Comparison of ENCODE assay signal across 17 cellular contexts in the genomic region with DNA sequence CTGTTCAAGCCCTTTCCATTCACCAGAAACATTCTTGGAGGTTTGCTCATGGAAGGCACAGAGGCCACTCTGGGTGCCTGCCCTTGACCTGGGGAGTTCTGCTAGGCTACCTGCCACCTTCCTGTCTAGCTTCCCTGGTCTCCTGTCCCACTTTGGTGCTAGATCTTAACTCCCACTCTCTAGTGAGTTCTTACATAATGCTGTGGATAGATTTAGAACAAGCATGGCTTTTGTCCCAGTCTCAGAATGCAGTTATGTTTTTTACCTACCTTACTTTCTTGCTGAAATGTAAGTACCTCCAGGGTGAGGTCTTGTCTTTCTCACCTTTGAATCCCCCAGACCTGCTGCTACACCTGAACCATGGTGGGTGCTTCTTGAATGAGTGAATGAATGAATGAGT.
DNase-seq lines count a peak whose midpoint lies in the region; ATAC-seq and TF ChIP-seq lines count a peak whose summit lies in the region.
"Had no signal": no experiment of that assay in that cellular context is flagged by ENCODE, and none has a peak within 500 bp of the region (broad histone marks: within the 10 kb centered on the region; RNA-seq: fewer than 3 reads in every experiment).

No MANE protein-coding gene starts in this region.

- intact Hi-C loops in Calu3 (cut with micrococcal nuclease; ENCODE audit: unreplicated experiment) = no loop called here

- peaks cover 25% of the 10 kb centered on the region for H3K9me3 Mint-ChIP-seq in endodermal cell
- H3K9me3 Mint-ChIP-seq in Calu3 (ENCODE audit: low read depth, unreplicated experiment) = peaks cover 14% of the 10 kb centered on the region
- H3K9me3 Mint-ChIP-seq in stimulated activated naive B cell treated with anti-CD40 and anti-IgM and Interleukin-4, amounts not matched to agents 10 μg/mL and 1 μg/mL and 100 μg/mL, for 72 hours = peaks cover 8 to 12% of the 10 kb centered on the region in 2 donors

- H3K4me1 Mint-ChIP-seq in endodermal cell (no peaks in the 10 kb centered on the region), Calu3 (ENCODE audit: low read depth, unreplicated experiment) (no peaks in the 10 kb centered on the region)
- H3K4me1 Mint-ChIP-seq in stimulated activated naive B cell treated with anti-CD40 and anti-IgM and Interleukin-4, amounts not matched to agents 10 μg/mL and 1 μg/mL and 100 μg/mL, for 72 hours = no peaks in the 10 kb centered on the region
- H3K4me1 Mint-ChIP-seq: CD14-positive monocyte; CD4-positive, CD25-positive, alpha-beta regulatory T cell; CD8-positive, alpha-beta memory T cell had no signal

- no peak overlapping the region for H3K27ac Mint-ChIP-seq in endodermal cell
- no peak overlapping the region for H3K27ac Mint-ChIP-seq in Calu3 (ENCODE audit: unreplicated experiment)
- H3K27ac Mint-ChIP-seq in stimulated activated naive B cell treated with anti-CD40 and anti-IgM and Interleukin-4, amounts not matched to agents 10 μg/mL and 1 μg/mL and 100 μg/mL, for 72 hours = no peak overlapping the region
- H3K27ac Mint-ChIP-seq: CD14-positive monocyte; CD4-positive, alpha-beta memory T cell; CD4-positive, CD25-positive, alpha-beta regulatory T cell; CD8-positive, alpha-beta memory T cell had no signal

- H3K4me3 Mint-ChIP-seq in endodermal cell = no peak overlapping the region
- no peak overlapping the region for H3K4me3 Mint-ChIP-seq in Calu3 (ENCODE audit: low read depth, unreplicated experiment)
- H3K4me3 Mint-ChIP-seq in stimulated activated naive B cell treated with anti-CD40 and anti-IgM and Interleukin-4, amounts not matched to agents 10 μg/mL and 1 μg/mL and 100 μg/mL, for 72 hours = no peak overlapping the region
- H3K4me3 Mint-ChIP-seq: CD14-positive monocyte; CD4-positive, CD25-positive, alpha-beta regulatory T cell; CD8-positive, alpha-beta memory T cell had no signal

- TF ChIP-seq POLR2A in Peyer's patch (IDR thresholded peaks at IDR 0.05) = no peak

- H3K27me3 Mint-ChIP-seq in endodermal cell (ENCODE audit: insufficient read depth) = peaks cover 3% of the 10 kb centered on the region
- H3K27me3 Mint-ChIP-seq in Calu3 (ENCODE audit: unreplicated experiment) = no peaks in the 10 kb centered on the region
- H3K27me3 Mint-ChIP-seq in stimulated activated naive B cell treated with anti-CD40 and anti-IgM and Interleukin-4, amounts not matched to agents 10 μg/mL and 1 μg/mL and 100 μg/mL, for 72 hours = no peaks in the 10 kb centered on the region
- H3K27me3 Mint-ChIP-seq: CD4-positive, alpha-beta memory T cell; CD4-positive, CD25-positive, alpha-beta regulatory T cell; CD8-positive, alpha-beta memory T cell had no signal

- H3K27ac ChIP-seq in endodermal cell (ENCODE audit: low read depth, low read length) = no peak overlapping the region
- no peak overlapping the region for H3K27ac ChIP-seq in Peyer's patch
- H3K27ac ChIP-seq: BLaER1 had no signal

- H3K4me3 ChIP-seq in endodermal cell (ENCODE audit: low read length) (peak overlapping the region; percentile 6), Peyer's patch (no peak overlapping the region)
- H3K4me3 ChIP-seq: BLaER1 had no signal

- H3K4me1 ChIP-seq in endodermal cell (ENCODE audit: control insufficient read depth, insufficient read depth, low read length) (no peaks in the 10 kb centered on the region), Peyer's patch (no peaks in the 10 kb centered on the region)
- H3K4me1 ChIP-seq: BE2C, BLaER1 had no signal

- no peaks in the 10 kb centered on the region for H3K36me3 ChIP-seq in endodermal cell (ENCODE audit: control insufficient read depth, insufficient read depth, low read length)
- no peaks in the 10 kb centered on the region for H3K36me3 ChIP-seq in Peyer's patch
- H3K36me3 ChIP-seq: BE2C, BLaER1 had no signal

- no TSS peak for BruUV-seq in Calu3 (replicated peaks; lab: Mats Ljungman, UMichigan)

- TF ChIP-seq CTCF in endodermal cell (conservative IDR thresholded peaks at IDR 0.05) (no peak), Calu3 (IDR thresholded peaks at IDR 0.05; ENCODE audit: unreplicated experiment) (no peak), Peyer's patch (IDR thresholded peaks at IDR 0.05) (no peak)

- H3K9me3 ChIP-seq in endodermal cell (ENCODE audit: control insufficient read depth, low read length) (peaks cover 20% of the 10 kb centered on the region), Peyer's patch (no peaks in the 10 kb centered on the region)
- H3K9me3 ChIP-seq: BE2C had no signal

- ATAC-seq in stimulated activated naive B cell treated with anti-CD40 and anti-IgM and Interleukin-4, amounts not matched to agents 10 μg/mL and 1 μg/mL and 100 μg/mL, for 72 hours (replicated peaks) = no peak

- H3K27me3 ChIP-seq in endodermal cell (ENCODE audit: control insufficient read depth, insufficient read depth, low read length, poor library complexity, severe bottlenecking) = no peaks in the 10 kb centered on the region
- H3K27me3 ChIP-seq in Peyer's patch = no peaks in the 10 kb centered on the region
- H3K27me3 ChIP-seq: BE2C, BLaER1 had no signal

- DNase-seq in endodermal cell (no peak), putamen (ENCODE audit: low spot score) (peak; percentile 24), Calu3 (no peak), Peyer's patch (no peak)
- no peak for DNase-seq in stimulated activated naive B cell treated with anti-CD40 and anti-IgM and Interleukin-4, amounts not matched to agents 10 μg/mL and 1 μg/mL and 100 μg/mL, for 72 hours
- DNase-seq: 8988T; ACHN; BE2C; C1 segment of cervical spinal cord; CD4-positive, alpha-beta memory T cell; CD4-positive, CD25-positive, alpha-beta regulatory T cell; CD8-positive, alpha-beta memory T cell; COR-L47; DMS79 treated with DMSO at 0.1 percent for 48 hours; GF-D8 had no signal

- H3K36me3 Mint-ChIP-seq in endodermal cell (ENCODE audit: low read depth) (no peaks in the 10 kb centered on the region), Calu3 (ENCODE audit: insufficient read depth, unreplicated experiment) (no peaks in the 10 kb centered on the region)
- peaks cover 0 to 3% of the 10 kb centered on the region in 2 donors for H3K36me3 Mint-ChIP-seq in stimulated activated naive B cell treated with anti-CD40 and anti-IgM and Interleukin-4, amounts not matched to agents 10 μg/mL and 1 μg/mL and 100 μg/mL, for 72 hours
- H3K36me3 Mint-ChIP-seq: CD14-positive monocyte; CD4-positive, alpha-beta memory T cell; CD4-positive, CD25-positive, alpha-beta regulatory T cell; CD8-positive, alpha-beta memory T cell had no signal

- no peak overlapping the region for H3K9ac ChIP-seq in endodermal cell (ENCODE audit: extremely low read depth, low read length, poor library complexity, severe bottlenecking)
- H3K9ac ChIP-seq: BLaER1 had no signal

- CTCF ChIA-PET in Calu3 (lab: Charles Lee) = no interaction called here
